16 cellular contexts compared by ENCODE assay signal in genomic region chr17:72666519-72666874, GRCh38.
A peak's percentile ranks its signal among the peaks of the same experiment; 100 is the strongest.
DNase-seq lines count a peak whose midpoint lies in the region; ATAC-seq and TF ChIP-seq lines count a peak whose summit lies in the region.
"Had no signal": no experiment of that assay in that cellular context is flagged by ENCODE, and none has a peak within 500 bp of the region (broad histone marks: within the 10 kb centered on the region; RNA-seq: fewer than 3 reads in every experiment).

No MANE protein-coding gene starts in this region.

- ATAC-seq in activated T-cell treated with anti-CD3 and anti-CD28 coated beads, Interleukin-2, amount 50 U/mL, for 4 hours, result no peak
- ATAC-seq: natural killer cell treated with Interleukin-12 subunit alpha and Interleukin-12 subunit beta and Interleukin-15 and Interleukin-18, amount 100 ng/mL, for 72 hours had no signal

- no peaks in the 10 kb centered on the region for H3K9me3 Mint-ChIP-seq in nephron
- peaks cover 4% of the 10 kb centered on the region for H3K9me3 Mint-ChIP-seq in activated T-cell treated with anti-CD3 and anti-CD28 coated beads, Interleukin-2, amount 50 U/mL, for 4 hours
- H3K9me3 Mint-ChIP-seq: natural killer cell treated with Interleukin-12 subunit alpha and Interleukin-12 subunit beta and Interleukin-15 and Interleukin-18, amount 100 ng/mL, for 72 hours had no signal

- no peaks in the 10 kb centered on the region for H3K79me2 ChIP-seq in GM23248 (ENCODE audit: insufficient read depth)

- WGBS in GM23248 (ENCODE audit: low coverage in 1 of 2, low lambda C conversion rate in 2 of 2, missing lambda C conversion rate in 2 of 2), 2 experiments, result 9 to 14% methylated on average over 4 of the region's 4 CpGs
- 23% methylated on average over 4 of the region's 4 CpGs for WGBS in prostate gland

- peaks cover 3% of the 10 kb centered on the region for H3K36me3 Mint-ChIP-seq in nephron (ENCODE audit: low read depth)
- peaks cover 3% of the 10 kb centered on the region for H3K36me3 Mint-ChIP-seq in activated T-cell treated with anti-CD3 and anti-CD28 coated beads, Interleukin-2, amount 50 U/mL, for 4 hours (ENCODE audit: insufficient read depth)
- H3K36me3 Mint-ChIP-seq: natural killer cell treated with Interleukin-12 subunit alpha and Interleukin-12 subunit beta and Interleukin-15 and Interleukin-18, amount 100 ng/mL, for 72 hours had no signal

- no peaks in the 10 kb centered on the region for H3K27me3 Mint-ChIP-seq in nephron (ENCODE audit: low read depth)
- H3K27me3 Mint-ChIP-seq in activated T-cell treated with anti-CD3 and anti-CD28 coated beads, Interleukin-2, amount 50 U/mL, for 4 hours (ENCODE audit: low read depth), result no peaks in the 10 kb centered on the region
- H3K27me3 Mint-ChIP-seq: activated CD4-positive, alpha-beta T cell treated with anti-CD3 and anti-CD28 coated beads, Interleukin-2, amount 10 ng/mL, durations not matched to agents 7 days and 5 days; natural killer cell treated with Interleukin-12 subunit alpha and Interleukin-12 subunit beta and Interleukin-15 and Interleukin-18, amount 100 ng/mL, for 72 hours had no signal

- H3K4me3 Mint-ChIP-seq in nephron, result no peak overlapping the region
- no peak overlapping the region for H3K4me3 Mint-ChIP-seq in activated T-cell treated with anti-CD3 and anti-CD28 coated beads, Interleukin-2, amount 50 U/mL, for 4 hours
- H3K4me3 Mint-ChIP-seq: activated CD4-positive, alpha-beta T cell treated with anti-CD3 and anti-CD28 coated beads, Interleukin-2, amount 10 ng/mL, durations not matched to agents 7 days and 5 days; natural killer cell treated with Interleukin-12 subunit alpha and Interleukin-12 subunit beta and Interleukin-15 and Interleukin-18, amount 100 ng/mL, for 72 hours had no signal

- peak overlapping the region in 2 of 3 experiments; percentile 10 to 31 for H3K27ac Mint-ChIP-seq in nephron
- H3K27ac Mint-ChIP-seq: activated CD4-positive, alpha-beta T cell treated with anti-CD3 and anti-CD28 coated beads, Interleukin-2, amount 10 ng/mL, durations not matched to agents 7 days and 5 days; natural killer cell treated with Interleukin-12 subunit alpha and Interleukin-12 subunit beta and Interleukin-15 and Interleukin-18, amount 100 ng/mL, for 72 hours had no signal

- H3K4me1 ChIP-seq in GM23248 (ENCODE audit: insufficient read depth) (peaks cover 8% of the 10 kb centered on the region; the same call in 1 of the 2 replicates), prostate gland (replicated peaks) (no peaks in the 10 kb centered on the region)
- H3K4me1 ChIP-seq: adrenal gland had no signal

- no peak overlapping the region for H3K9ac ChIP-seq in GM23248

- in situ Hi-C loops in GM23248 (cut with MboI), result no loop called here

- no peak for TF ChIP-seq POLR2A in prostate gland (IDR thresholded peaks at IDR 0.05)

- H3K27me3 ChIP-seq in GM23248 (replicated peaks; ENCODE audit: insufficient read depth) (no peaks in the 10 kb centered on the region), prostate gland (replicated peaks; ENCODE audit: insufficient read depth) (no peaks in the 10 kb centered on the region)
- H3K27me3 ChIP-seq: adrenal gland, suprapubic skin had no signal

- H3K9me3 ChIP-seq in GM23248 (ENCODE audit: low read depth) (no peaks in the 10 kb centered on the region), prostate gland (no peaks in the 10 kb centered on the region)
- H3K9me3 ChIP-seq: adrenal gland, suprapubic skin had no signal

- H3F3A ChIP-seq in GM23248 (ENCODE audit: insufficient read depth), result 0 out of 2 replicates have a peak, but pooled peaks cover 4% of the 10 kb centered on the region

- no peaks in the 10 kb centered on the region for H3K9me2 ChIP-seq in GM23248 (ENCODE audit: insufficient read depth)

- H3K4me3 ChIP-seq in GM23248 (no peak overlapping the region), prostate gland (no peak overlapping the region)
- H3K4me3 ChIP-seq: adrenal gland, suprapubic skin had no signal

- intact Hi-C loops in prostate gland (cut with DNase I), result no loop called here

- peak; percentile 9 for DNase-seq in GM23248
- peak; percentile 52 for DNase-seq in NCI-H146 (lab: John Stamatoyannopoulos, UW)
- peak; percentile 70 for DNase-seq in astrocyte of the hippocampus (ENCODE audit: low read depth, low spot score)
- DNase-seq in prostate gland (ENCODE audit: low spot score), result no peak
- no peak for DNase-seq in central memory CD4-positive, alpha-beta T cell
- DNase-seq in OCI-M2 (lab: John Stamatoyannopoulos, UW; ENCODE audit: unreplicated experiment), result no peak
- DNase-seq in activated T-cell treated with anti-CD3 and anti-CD28 coated beads, Interleukin-2, amount 50 U/mL, for 4 hours, result no peak
- DNase-seq: activated CD4-positive, alpha-beta T cell treated with anti-CD3 and anti-CD28 coated beads, Interleukin-2, amount 10 ng/mL, durations not matched to agents 7 days and 5 days; activated CD8-positive, alpha-beta memory T cell treated with anti-CD3 and anti-CD28 coated beads, Interleukin-2, amount 50 U/mL, for 48 hours; activated gamma-delta T cell; adrenal gland; kidney; NCI-H1930 had no signal

- H3K4me2 ChIP-seq in GM23248 (ENCODE audit: unreplicated experiment), result peak overlapping the region; percentile 68

- no peak overlapping the region for H3K27ac ChIP-seq in GM23248
- H3K27ac ChIP-seq in prostate gland, result no peak overlapping the region
- H3K27ac ChIP-seq: adrenal gland, suprapubic skin had no signal

- H3K36me3 ChIP-seq in GM23248 (ENCODE audit: low read depth), result no peaks in the 10 kb centered on the region
- H3K36me3 ChIP-seq in prostate gland, result no peaks in the 10 kb centered on the region
- H3K36me3 ChIP-seq: adrenal gland, suprapubic skin had no signal

- no peaks in the 10 kb centered on the region for H4K20me1 ChIP-seq in GM23248 (ENCODE audit: insufficient read depth)

- no peak for TF ChIP-seq CTCF in nephron (IDR thresholded peaks at IDR 0.05; ENCODE audit: unreplicated experiment in 3 of 3)
- TF ChIP-seq CTCF in prostate gland (IDR thresholded peaks at IDR 0.05), result no peak

- H3K4me1 Mint-ChIP-seq in nephron, result peaks cover 14% of the 10 kb centered on the region
- no peaks in the 10 kb centered on the region for H3K4me1 Mint-ChIP-seq in activated T-cell treated with anti-CD3 and anti-CD28 coated beads, Interleukin-2, amount 50 U/mL, for 4 hours (ENCODE audit: low read depth)
- H3K4me1 Mint-ChIP-seq: activated CD4-positive, alpha-beta T cell treated with anti-CD3 and anti-CD28 coated beads, Interleukin-2, amount 10 ng/mL, durations not matched to agents 7 days and 5 days had no signal

- H2AFZ ChIP-seq in GM23248, result no peak overlapping the region

Comparison
In these comparisons a context has a peak if more than half of its experiments do, and no peak if none do; other contexts are left out.
1. DNase-seq: peak in GM23248 (single experiment), NCI-H146 (single experiment) and astrocyte of the hippocampus (single experiment); none in prostate gland (single experiment), central memory CD4-positive, alpha-beta T cell (single experiment), OCI-M2 (single experiment) and activated T-cell treated with anti-CD3 and anti-CD28 coated beads, Interleukin-2, amount 50 U/mL, for 4 hours (single experiment).